In genomic region chr3:49358884-49359225, GRCh38 we compare ENCODE assay signal across 8 cellular contexts. TPM values are rescaled to one million over a fixed set of nuclear protein-coding genes. Genes with fewer than 3 reads are reported as not detected.
A peak's percentile ranks its signal among the peaks of the same experiment; 100 is the strongest.
DNase-seq lines count a peak whose midpoint lies in the region; ATAC-seq and TF ChIP-seq lines count a peak whose summit lies in the region.

No MANE protein-coding gene starts in this region.

- intact Hi-C loops in activated CD4-positive, alpha-beta memory T cell treated with anti-CD3 and anti-CD28 coated beads for 36 hours (cut with micrococcal nuclease) = loop anchor here (1.0 to 5.0 kb wide), 3 partner anchors 19 to 88 kb away; partner anchors contain the start of genes TCTA and USP4
- intact Hi-C loops in right cardiac atrium (cut with DNase I) = loop anchor here in 2 of 4 donors (5.0 to 10.0 kb wide), 2 partner anchors 46 to 53 kb away; partner anchors contain the start of genes RHOA (in 1 of the 2) and TCTA (in 1 of the 2)

- no peaks in the 10 kb centered on the region for H3K9me3 Mint-ChIP-seq in activated CD4-positive, alpha-beta memory T cell treated with anti-CD3 and anti-CD28 coated beads for 36 hours

- DNase-seq in AG09309 (ENCODE audit: low read depth) = no peak
- DNase-seq in activated CD4-positive, alpha-beta memory T cell treated with anti-CD3 and anti-CD28 coated beads for 36 hours = no peak
- no peak for DNase-seq in right cardiac atrium
- no peak for DNase-seq in stimulated activated naive CD8-positive, alpha-beta T cell treated with anti-CD3 and anti-CD28 coated beads, Interleukin-15, Interleukin-2, amounts not matched to agents 100 U/mL and 50 U/mL, for 24 hours
- DNase-seq in NCI-H2107 (lab: John Stamatoyannopoulos, UW) = no peak

- H3K36me3 Mint-ChIP-seq in activated CD4-positive, alpha-beta memory T cell treated with anti-CD3 and anti-CD28 coated beads for 36 hours = peaks cover 47% of the 10 kb centered on the region

- POLR2A ChIA-PET in activated CD4-positive, alpha-beta memory T cell treated with anti-CD3 and anti-CD28 coated beads for 36 hours (lab: Charles Lee) = interaction anchor here (1.1 to 3.4 kb wide), 7 partner anchors 10 to 440 kb away, joined by 3 to 34 read pairs (median 5); partner anchors contain the start of genes ARIH2, RHOA, TCTA and USP4

- H3K4me3 Mint-ChIP-seq in activated CD4-positive, alpha-beta memory T cell treated with anti-CD3 and anti-CD28 coated beads for 36 hours = peak overlapping the region; percentile 95

- H3K27ac ChIP-seq in right cardiac atrium (ENCODE audit: low read length) = peak overlapping the region; percentile 93

- 21% methylated on average over 3 of the region's 3 CpGs for WGBS in right cardiac atrium

- peak overlapping the region; percentile 90 for H3K27ac Mint-ChIP-seq in activated CD4-positive, alpha-beta memory T cell treated with anti-CD3 and anti-CD28 coated beads for 36 hours

- H3K4me3 ChIP-seq in AG09309 (ENCODE audit: control insufficient read depth, low read depth, low read length) (peak overlapping the region; percentile 68), right cardiac atrium (ENCODE audit: low read length) (peak overlapping the region; percentile 68)

- no peak for TF ChIP-seq CTCF in AG09309 (IDR thresholded peaks at IDR 0.05; ENCODE audit: control insufficient read depth, insufficient read depth, low read depth, low read length, missing control alignments)

- no peaks in the 10 kb centered on the region for H3K27me3 ChIP-seq in right cardiac atrium (ENCODE audit: control insufficient read depth, insufficient read depth)

- H3K9me3 ChIP-seq in right cardiac atrium (ENCODE audit: control insufficient read depth, low read length) = no peaks in the 10 kb centered on the region

- no peaks in the 10 kb centered on the region for H3K27me3 Mint-ChIP-seq in activated CD4-positive, alpha-beta memory T cell treated with anti-CD3 and anti-CD28 coated beads for 36 hours

- CTCF ChIA-PET in activated CD4-positive, alpha-beta memory T cell treated with anti-CD3 and anti-CD28 coated beads for 36 hours (lab: Charles Lee) = interaction anchor here (0.6 to 5.9 kb wide), 7 partner anchors 8 to 188 kb away, joined by 3 to 39 read pairs (median 5); partner anchors contain the start of genes KLHDC8B, NICN1 and USP4

- H3K4me1 ChIP-seq in right cardiac atrium (ENCODE audit: control insufficient read depth, insufficient read depth, low read length) = peaks cover 4% of the 10 kb centered on the region

- ATAC-seq in GM21529 (IDR thresholded peaks at IDR 0.05; ENCODE audit: unreplicated experiment) (peak; percentile 18), right cardiac atrium (peak; percentile 10 to 35), HG03520 (IDR thresholded peaks at IDR 0.05; ENCODE audit: unreplicated experiment) (no peak), HG03469 (IDR thresholded peaks at IDR 0.05; ENCODE audit: unreplicated experiment) (no peak)
- ATAC-seq in stimulated activated naive CD8-positive, alpha-beta T cell treated with anti-CD3 and anti-CD28 coated beads, Interleukin-15, Interleukin-2, amounts not matched to agents 100 U/mL and 50 U/mL, for 24 hours = peak; percentile 39

- peaks cover 22% of the 10 kb centered on the region for H3K4me1 Mint-ChIP-seq in activated CD4-positive, alpha-beta memory T cell treated with anti-CD3 and anti-CD28 coated beads for 36 hours (ENCODE audit: low read depth)

RNA-seq across cellular contexts. Expression of gene GPX1, which starts 0.7 kb away (rescaled TPM):
- 100 to 1,000 TPM; 176 to 177 TPM for total RNA-seq in activated CD4-positive, alpha-beta memory T cell treated with anti-CD3 and anti-CD28 coated beads for 36 hours
- total RNA-seq in right cardiac atrium = 100 to 1,000 TPM; 153 to 254 (median 196) TPM
- 258 TPM for polyA plus RNA-seq in right cardiac atrium

RNA-seq across cellular contexts. Expression of gene USP4, which starts 19.0 kb away (rescaled TPM):
- total RNA-seq in activated CD4-positive, alpha-beta memory T cell treated with anti-CD3 and anti-CD28 coated beads for 36 hours = 10 to 100 TPM; 79.4 to 79.7 TPM
- total RNA-seq in right cardiac atrium = 10 to 100 TPM; 36.6 to 46.0 (median 40.4) TPM
- 19.5 TPM for polyA plus RNA-seq in right cardiac atrium

RNA-seq across cellular contexts. Expression of gene RHOA, which starts 52.9 kb away (rescaled TPM):
- total RNA-seq in activated CD4-positive, alpha-beta memory T cell treated with anti-CD3 and anti-CD28 coated beads for 36 hours = 100 to 1,000 TPM; 497 to 514 TPM
- 100 to 1,000 TPM; 217 to 310 (median 265) TPM for total RNA-seq in right cardiac atrium
- polyA plus RNA-seq in right cardiac atrium = 142 TPM

RNA-seq across cellular contexts. Expression of gene TCTA, which starts 53.4 kb away (rescaled TPM):
- 10 to 100 TPM in 1 of 2 experiments, 1 to 10 TPM in 1; 9.5 to 10.9 TPM for total RNA-seq in activated CD4-positive, alpha-beta memory T cell treated with anti-CD3 and anti-CD28 coated beads for 36 hours
- 10 to 100 TPM; 15.5 to 21.4 (median 19.0) TPM for total RNA-seq in right cardiac atrium
- polyA plus RNA-seq in right cardiac atrium = 19.4 TPM

Comparison
In these comparisons a context has a peak if more than half of its experiments do, and no peak if none do; other contexts are left out.
1. ATAC-seq: peak in GM21529 (single experiment), right cardiac atrium (2 of 2) and stimulated activated naive CD8-positive, alpha-beta T cell treated with anti-CD3 and anti-CD28 coated beads, Interleukin-15, Interleukin-2, amounts not matched to agents 100 U/mL and 50 U/mL, for 24 hours (single experiment); none in HG03520 (single experiment) and HG03469 (single experiment).